ENCODE assay signal across 12 cellular contexts in the genomic region with DNA sequence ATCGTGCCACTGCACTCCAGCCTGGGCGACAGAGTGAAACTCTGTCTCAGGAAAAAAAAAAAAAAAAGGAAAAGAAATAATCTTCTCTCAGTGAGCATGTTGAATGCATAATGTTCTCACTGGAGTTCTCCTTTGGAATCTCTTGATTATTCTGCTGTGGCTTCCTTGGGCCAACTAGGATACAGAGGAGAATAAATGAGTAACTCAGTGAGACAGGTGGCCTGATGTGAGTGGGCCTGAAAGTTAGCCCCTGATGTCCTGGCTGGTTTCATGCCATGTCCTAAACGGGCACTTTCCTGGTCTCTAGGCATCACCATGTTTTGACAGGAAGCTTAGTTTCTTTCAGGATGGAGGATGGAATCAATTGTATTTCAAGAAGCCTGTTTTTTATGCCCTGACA.
A peak's percentile ranks its signal among the peaks of the same experiment; 100 is the strongest.
DNase-seq lines count a peak whose midpoint lies in the region; ATAC-seq, FAIRE-seq and TF ChIP-seq lines count a peak whose summit lies in the region.
"Had no signal": no experiment of that assay in that cellular context is flagged by ENCODE, and none has a peak within 500 bp of the region (broad histone marks: within the 10 kb centered on the region; RNA-seq: fewer than 3 reads in every experiment).

No MANE protein-coding gene starts in this region.

- no peaks in the 10 kb centered on the region for H3K9me2 ChIP-seq in GM23338 (ENCODE audit: insufficient read depth)

- H3K4me3 ChIP-seq in GM23338 (no peak overlapping the region), keratinocyte (ENCODE audit: control insufficient read depth in 2 of 3, extremely low read depth in 1 of 3, insufficient read depth in 2 of 3, low read depth in 1 of 3, low read length in 3 of 3) (peak overlapping the region in 2 of 3 experiments; percentile 1 to 31), rectal smooth muscle tissue (ENCODE audit: low read length) (no peak overlapping the region)

- H3K4me2 ChIP-seq in GM23338 (0 out of 2 replicates have a peak overlapping the region, but pooled peaks have one; percentile 6), keratinocyte (ENCODE audit: control insufficient read depth, extremely low read depth, insufficient read depth, low read depth, low read length) (peak overlapping the region; percentile 92)

- no peak for DNase-seq in GM23338 (ENCODE audit: low spot score)
- no peak for DNase-seq in keratinocyte (ENCODE audit: low read depth, low spot score)
- DNase-seq in activated naive CD4-positive, alpha-beta T cell treated with anti-CD3 and anti-CD28 coated beads, Interleukin-2, amount 50 U/mL, for 72 hours (ENCODE audit: low spot score in 2 of 2), result no peak
- DNase-seq in SHP77 treated with DMSO at 0.1 percent for 48 hours (lab: John Stamatoyannopoulos, UW), result no peak
- DNase-seq: activated CD8-positive, alpha-beta memory T cell treated with anti-CD3 and anti-CD28 coated beads, Interleukin-2, amount 50 U/mL, for 48 hours; SHP77 had no signal

- no peaks in the 10 kb centered on the region for H3F3A ChIP-seq in GM23338 (replicated peaks; ENCODE audit: low read depth)

- no peaks in the 10 kb centered on the region for H3K36me3 Mint-ChIP-seq in GM23338 (ENCODE audit: low read depth)
- H3K36me3 Mint-ChIP-seq in activated T-helper 17 cell treated with anti-CD3 and anti-CD28 coated beads, Interleukin-2, amount 50 U/mL, for 72 hours (ENCODE audit: low read depth), result no peaks in the 10 kb centered on the region
- no peaks in the 10 kb centered on the region for H3K36me3 Mint-ChIP-seq in activated naive CD4-positive, alpha-beta T cell treated with anti-CD3 and anti-CD28 coated beads, Interleukin-2, amount 50 U/mL, for 72 hours

- FAIRE-seq in keratinocyte (lab: Jason Lieb, UNC), result no peak
- FAIRE-seq: urothelium cell line had no signal

- H3K27ac ChIP-seq in GM23338 (ENCODE audit: low read depth) (peak overlapping the region; percentile 48; the same call in 1 of the 2 replicates), keratinocyte (ENCODE audit: control insufficient read depth, insufficient read depth, low read length) (peak overlapping the region; percentile 68), rectal smooth muscle tissue (ENCODE audit: low read depth, low read length) (peak overlapping the region; percentile 13)
- H3K27ac ChIP-seq: neutrophil had no signal

- TF ChIP-seq CTCF in GM23338 (conservative IDR thresholded peaks at IDR 0.05; ENCODE audit: low read depth in 2 of 2) (no peak), keratinocyte (optimal IDR thresholded peaks at IDR 0.05 in 1 of 3, IDR thresholded peaks at IDR 0.05 in 1 of 3, conservative IDR thresholded peaks at IDR 0.05 in 1 of 3; ENCODE audit: extremely low read depth in 1 of 3, insufficient read depth in 2 of 3, low read length in 3 of 3) (no peak)

- H3K79me2 ChIP-seq in GM23338 (replicated peaks; ENCODE audit: insufficient read depth) (peaks cover 71% of the 10 kb centered on the region), keratinocyte (ENCODE audit: control insufficient read depth, insufficient read depth, low read length) (peaks cover 82% of the 10 kb centered on the region)

- no peak overlapping the region for H3K27ac Mint-ChIP-seq in GM23338
- H3K27ac Mint-ChIP-seq in activated T-helper 17 cell treated with anti-CD3 and anti-CD28 coated beads, Interleukin-2, amount 50 U/mL, for 72 hours, result no peak overlapping the region
- no peak overlapping the region for H3K27ac Mint-ChIP-seq in activated naive CD4-positive, alpha-beta T cell treated with anti-CD3 and anti-CD28 coated beads, Interleukin-2, amount 50 U/mL, for 72 hours

- ATAC-seq in GM23338 (peak; percentile 37), HG03025 (IDR thresholded peaks at IDR 0.05; ENCODE audit: low FRiP score, unreplicated experiment) (no peak), HG03469 (IDR thresholded peaks at IDR 0.05; ENCODE audit: unreplicated experiment) (no peak)
- no peak for ATAC-seq in activated T-helper 17 cell treated with anti-CD3 and anti-CD28 coated beads, Interleukin-2, amount 50 U/mL, for 72 hours (replicated peaks)
- ATAC-seq in activated naive CD4-positive, alpha-beta T cell treated with anti-CD3 and anti-CD28 coated beads, Interleukin-2, amount 50 U/mL, for 72 hours, result no peak

- H3K27me3 ChIP-seq in GM23338 (ENCODE audit: insufficient read depth) (no peaks in the 10 kb centered on the region), keratinocyte (ENCODE audit: control insufficient read depth, extremely low read depth, insufficient read depth, low read length) (no peaks in the 10 kb centered on the region), rectal smooth muscle tissue (ENCODE audit: control insufficient read depth, insufficient read depth, low read length) (no peaks in the 10 kb centered on the region)
- H3K27me3 ChIP-seq: neutrophil had no signal

- no peaks in the 10 kb centered on the region for H3K36me3 ChIP-seq in GM23338 (ENCODE audit: insufficient read depth)
- H3K36me3 ChIP-seq in keratinocyte (ENCODE audit: control insufficient read depth in 2 of 2, extremely low read depth in 1 of 2, insufficient read depth in 2 of 2, low read length in 2 of 2), result peaks cover 1 to 7% of the 10 kb centered on the region in 2 experiments
- no peaks in the 10 kb centered on the region for H3K36me3 ChIP-seq in rectal smooth muscle tissue (ENCODE audit: control insufficient read depth, insufficient read depth, low read length)
- H3K36me3 ChIP-seq: neutrophil had no signal

- H3K9me3 Mint-ChIP-seq in GM23338, result no peaks in the 10 kb centered on the region
- H3K9me3 Mint-ChIP-seq in activated T-helper 17 cell treated with anti-CD3 and anti-CD28 coated beads, Interleukin-2, amount 50 U/mL, for 72 hours, result no peaks in the 10 kb centered on the region
- H3K9me3 Mint-ChIP-seq in activated naive CD4-positive, alpha-beta T cell treated with anti-CD3 and anti-CD28 coated beads, Interleukin-2, amount 50 U/mL, for 72 hours, result no peaks in the 10 kb centered on the region

- H3K27me3 Mint-ChIP-seq in GM23338 (ENCODE audit: insufficient read depth, low read depth, poor library complexity), result no peaks in the 10 kb centered on the region
- H3K27me3 Mint-ChIP-seq in activated T-helper 17 cell treated with anti-CD3 and anti-CD28 coated beads, Interleukin-2, amount 50 U/mL, for 72 hours, result peaks cover 6% of the 10 kb centered on the region

- H2AFZ ChIP-seq in GM23338 (no peak overlapping the region), keratinocyte (ENCODE audit: control insufficient read depth, low read length) (no peak overlapping the region)

- no peak overlapping the region for H3K4me3 Mint-ChIP-seq in GM23338
- peak overlapping the region; percentile 33 for H3K4me3 Mint-ChIP-seq in activated T-helper 17 cell treated with anti-CD3 and anti-CD28 coated beads, Interleukin-2, amount 50 U/mL, for 72 hours

- H3K4me1 ChIP-seq in GM23338 (ENCODE audit: insufficient read depth) (peaks cover 32% of the 10 kb centered on the region), keratinocyte (ENCODE audit: control insufficient read depth, extremely low read depth, insufficient read depth, low read length) (peaks cover 39% of the 10 kb centered on the region), rectal smooth muscle tissue (ENCODE audit: control insufficient read depth, insufficient read depth, low read length) (no peaks in the 10 kb centered on the region)

- dilution Hi-C loops in keratinocyte (cut with MboI; ENCODE audit: extremely low pct_ligation_motif_present, low sequenced_read_pairs), result no loop called here

- H3K9me1 ChIP-seq in keratinocyte (ENCODE audit: control insufficient read depth, extremely low read depth, insufficient read depth, low read length), result peaks cover 3% of the 10 kb centered on the region

- H3K4me1 Mint-ChIP-seq in GM23338, result peaks cover 38% of the 10 kb centered on the region
- peaks cover 8% of the 10 kb centered on the region for H3K4me1 Mint-ChIP-seq in activated T-helper 17 cell treated with anti-CD3 and anti-CD28 coated beads, Interleukin-2, amount 50 U/mL, for 72 hours

- H3K9me3 ChIP-seq in keratinocyte (ENCODE audit: control insufficient read depth, low read depth, low read length), result no peaks in the 10 kb centered on the region
- H3K9me3 ChIP-seq: neutrophil had no signal

- H3K9ac ChIP-seq in keratinocyte (ENCODE audit: control insufficient read depth, extremely low read depth, insufficient read depth, low read length) (peak overlapping the region; percentile 62), rectal smooth muscle tissue (ENCODE audit: low read length) (no peak overlapping the region)

- H4K20me1 ChIP-seq in GM23338 (replicated peaks; ENCODE audit: insufficient read depth) (no peaks in the 10 kb centered on the region), keratinocyte (ENCODE audit: control insufficient read depth, extremely low read depth, insufficient read depth, low read length) (no peaks in the 10 kb centered on the region)

TF ChIP-seq in GM23338, 12 proteins besides CTCF, POLR2A, EP300 and RAD21 (continues in another document):
- TF ChIP-seq ZNF114 (CRISPR knock-in tag; IDR thresholded peaks at IDR 0.05), result no peak

Comparison
In these comparisons a context has a peak if more than half of its experiments do, and no peak if none do; other contexts are left out.
1. H3K27ac ChIP-seq: peak in every context shown above with its lines; median percentile 68 in keratinocyte; 48 in GM23338; 13 in rectal smooth muscle tissue.
2. H3K4me3 ChIP-seq: peak in keratinocyte (2 of 3); none in GM23338 (single experiment) and rectal smooth muscle tissue (single experiment).